ENCODE assay signal across 19 cellular contexts in genomic region chr18:7366597-7366996, GRCh38.
"Had no signal": no experiment of that assay in that cellular context is flagged by ENCODE, and none has a peak within 500 bp of the region (broad histone marks: within the 10 kb centered on the region; RNA-seq: fewer than 3 reads in every experiment).

No MANE protein-coding gene starts in this region.

- H3K9me3 ChIP-seq: ascending aorta, breast epithelium, right atrium auricular region, thoracic aorta had no signal

- ATAC-seq: activated T-helper 17 cell treated with anti-CD3 and anti-CD28 coated beads, Interleukin-2, amount 50 U/mL, for 72 hours; esophagus mucosa; T-cell had no signal

- H3K27me3 ChIP-seq: ascending aorta, breast epithelium, right atrium auricular region had no signal

- H3K36me3 ChIP-seq: ascending aorta, breast epithelium, right atrium auricular region, thoracic aorta had no signal

- H3K27ac ChIP-seq: ascending aorta, breast epithelium, right atrium auricular region, thoracic aorta had no signal

- H3K4me1 ChIP-seq: ascending aorta, breast epithelium had no signal

- H3K4me3 ChIP-seq: ascending aorta, breast epithelium, right atrium auricular region, skin epidermis, thoracic aorta had no signal

- DNase-seq: activated CD4-positive, alpha-beta T cell treated with anti-CD3 and anti-CD28 coated beads for 1 hour; activated CD4-positive, alpha-beta T cell treated with anti-CD3 and anti-CD28 coated beads, Interleukin-2, amount 50 U/mL, for 4 hours; activated naive CD4-positive, alpha-beta T cell treated with Interleukin-2 at 50 U/mL for 16 hours; activated T-cell treated with anti-CD3 and anti-CD28 coated beads for 4 hours; hypothalamus; kidney; nucleus accumbens; stimulated activated CD4-positive, alpha-beta T cell treated with anti-CD3 and anti-CD28 coated beads, Interleukin-15, amount 100 ng/mL, for 24 hours; stimulated activated CD4-positive, alpha-beta T cell treated with anti-CD3 and anti-CD28 coated beads, Interleukin-4, amount 100 ng/mL, for 4 hours; stimulated activated CD8-positive, alpha-beta memory T cell treated with anti-CD3 and anti-CD28 coated beads, Interleukin-4, amount 100 ng/mL, for 48 hours; T-cell; T1000 had no signal
